ENCODE assay signal across 8 cellular contexts in the genomic region with DNA sequence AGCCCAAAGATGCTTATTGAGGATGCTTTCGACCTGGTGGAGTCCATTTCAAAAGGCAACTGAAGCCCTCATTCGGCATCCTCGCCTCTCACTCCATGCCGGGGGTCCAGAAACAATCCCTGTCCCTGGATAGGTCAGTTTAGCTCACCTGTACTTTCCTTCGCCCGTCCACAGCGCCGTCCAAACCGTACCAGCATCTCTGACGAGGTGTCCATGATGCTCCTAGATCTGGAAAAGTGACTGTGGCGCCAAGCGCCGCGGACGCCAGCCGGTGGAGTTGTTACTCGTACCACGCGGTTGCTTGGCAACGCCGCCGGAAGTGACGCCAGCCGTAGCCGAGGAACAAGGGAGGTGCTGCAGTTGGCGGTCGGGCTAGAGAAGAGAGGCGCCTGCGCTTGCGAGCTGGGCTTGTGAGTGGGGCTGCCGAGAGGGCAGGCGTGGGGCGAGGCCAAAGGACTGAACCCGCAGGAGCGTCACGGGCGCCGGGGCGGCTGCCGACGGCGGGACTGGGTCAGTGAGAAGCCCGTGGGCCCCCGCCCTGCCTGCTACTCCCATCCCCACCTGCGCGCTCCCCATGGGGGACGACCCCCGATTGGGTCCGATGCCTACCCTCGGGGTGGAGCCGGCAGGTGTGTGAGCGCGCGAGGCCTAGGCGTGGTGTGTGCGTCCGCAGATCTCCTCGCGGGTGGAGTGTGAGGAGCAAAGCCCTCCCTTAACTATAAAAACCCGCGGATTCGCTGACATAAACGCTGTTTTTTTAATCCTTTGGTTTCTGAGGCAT. TPM values are rescaled to one million over a fixed set of nuclear protein-coding genes. Genes with fewer than 3 reads are reported as not detected.
DNase-seq lines count a peak whose midpoint lies in the region; ATAC-seq, FAIRE-seq and TF ChIP-seq lines count a peak whose summit lies in the region.

Gene CFAP210 (minus strand): TSS at position 293 of the 781 bp plus-strand sequence. CDS start 78 bp downstream, at position 215.
Gene PHOSPHO2 (plus strand): TSS at position 357 of the 781 bp plus-strand sequence. CDS start 6,503 bp downstream, outside the sequence.

- ATAC-seq in HG02840 (IDR thresholded peaks at IDR 0.05; ENCODE audit: low FRiP score, unreplicated experiment), result peak; percentile 99
- peak; percentile 99 to 100 (median 100) for ATAC-seq in heart left ventricle

- intact Hi-C loops in adrenal gland (cut with DNase I) (no loop called here), heart left ventricle (cut with DNase I) (loop anchor here in 3 of 10 donors (5.0 to 10.0 kb wide), 3 partner anchors 43 to 110 kb away; partner anchors contain the start of genes PPIG (in 2 of the 3) and SSB (in 1 of the 3))

- no peaks in the 10 kb centered on the region for H3K27me3 Mint-ChIP-seq in type B pancreatic cell

- peak within 1 kb of the TSS; percentile 94 for H3K27ac Mint-ChIP-seq in type B pancreatic cell

- peak within 1 kb of the TSS; percentile 94 for H3K4me3 Mint-ChIP-seq in type B pancreatic cell

- no peaks in the 10 kb centered on the region for H3K9me3 ChIP-seq in adrenal gland (replicated peaks in 1 of 3)
- peaks cover 0 to 23% (median 1%) of the 10 kb centered on the region in 12 donors for H3K9me3 ChIP-seq in heart left ventricle
- H3K9me3 ChIP-seq in trophoblast cell (ENCODE audit: insufficient read depth, low read depth, low read length), result no peaks in the 10 kb centered on the region

- peak within 1 kb of the TSS; percentile 94 for H3K18ac ChIP-seq in trophoblast cell (ENCODE audit: low read length)

- peaks cover 5% of the 10 kb centered on the region for H3K9me3 Mint-ChIP-seq in type B pancreatic cell

- peak within 1 kb of the TSS; percentile 79 for H3K14ac ChIP-seq in trophoblast cell (ENCODE audit: low read length)

- H3K23ac ChIP-seq in trophoblast cell (ENCODE audit: low read length), result no peak within 1 kb of the TSS

- TF ChIP-seq CTCF in adrenal gland (IDR thresholded peaks at IDR 0.05), result no peak
- no peak for TF ChIP-seq CTCF in heart left ventricle (IDR thresholded peaks at IDR 0.05)
- TF ChIP-seq CTCF in type B pancreatic cell (conservative IDR thresholded peaks at IDR 0.05), result no peak

- H3K27ac ChIP-seq in adrenal gland, result peak within 1 kb of the TSS in 4 of 5 donors; percentile 20 to 86 (median 52)
- H3K27ac ChIP-seq in heart left ventricle, result peak within 1 kb of the TSS in 11 of 12 donors; percentile 67 to 93 (median 83)
- H3K27ac ChIP-seq in trophoblast cell (ENCODE audit: low read depth, low read length), result peak within 1 kb of the TSS; percentile 73

- H3K4ac ChIP-seq in trophoblast cell (ENCODE audit: low read depth, low read length), result peak within 1 kb of the TSS; percentile 71

- no peak within 1 kb of the TSS for H2BK12ac ChIP-seq in trophoblast cell (ENCODE audit: low read length)

- H3K27me3 ChIP-seq in adrenal gland, result no peaks in the 10 kb centered on the region
- H3K27me3 ChIP-seq in heart left ventricle, result no peaks in the 10 kb centered on the region
- no peaks in the 10 kb centered on the region for H3K27me3 ChIP-seq in trophoblast cell (ENCODE audit: insufficient read depth, low read length)

- peak; percentile 100 for FAIRE-seq in GM12892 (lab: Jason Lieb, UNC)

- H3K4me1 ChIP-seq in adrenal gland (replicated peaks in 1 of 2) (peaks cover 0 to 14% of the 10 kb centered on the region in 2 donors), heart left ventricle (peaks cover 0 to 16% (median 5%) of the 10 kb centered on the region in 12 donors), trophoblast cell (ENCODE audit: control insufficient read depth in 1 of 2, insufficient read depth in 2 of 2, low read length in 2 of 2) (peaks cover 0 to 8% of the 10 kb centered on the region in 2 experiments)

- H4K12ac ChIP-seq in trophoblast cell (ENCODE audit: low read depth, low read length), result peak within 1 kb of the TSS; percentile 87

- H3K36me3 ChIP-seq in adrenal gland (replicated peaks in 1 of 2), result no peaks in the 10 kb centered on the region
- H3K36me3 ChIP-seq in heart left ventricle, result peaks cover 0 to 16% (median 0%) of the 10 kb centered on the region in 9 donors
- peaks cover 0 to 2% of the 10 kb centered on the region in 2 experiments for H3K36me3 ChIP-seq in trophoblast cell (ENCODE audit: control insufficient read depth in 1 of 2, insufficient read depth in 2 of 2, low read length in 2 of 2)

- peak within 1 kb of the TSS; percentile 97 for H2AFZ ChIP-seq in trophoblast cell (ENCODE audit: insufficient read depth, low read length, poor library complexity)

- WGBS in adrenal gland, 4 donors, result 0% methylated on average over 27 to 63 of the region's 63 CpGs
- 0 to 1% (median 0%) methylated on average over 29 to 63 of the region's 63 CpGs for WGBS in heart left ventricle, 4 donors
- WGBS in trophoblast cell (ENCODE audit: extremely low coverage, insufficient coverage, insufficient read length), result no CpG with 5 or more reads among the region's 63 CpGs

- H3K9ac ChIP-seq in trophoblast cell (ENCODE audit: low read length), result peak within 1 kb of the TSS; percentile 77

- peaks cover 3% of the 10 kb centered on the region for H3K79me2 ChIP-seq in trophoblast cell (ENCODE audit: control insufficient read depth, insufficient read depth, low read length, poor library complexity)

- H3K4me3 ChIP-seq in adrenal gland, result peak within 1 kb of the TSS; percentile 30 to 85 (median 43)
- peak within 1 kb of the TSS; percentile 57 to 96 (median 76) for H3K4me3 ChIP-seq in heart left ventricle
- H3K4me3 ChIP-seq in trophoblast cell (ENCODE audit: low read depth, low read length), result peak within 1 kb of the TSS; percentile 88

- TF ChIP-seq POLR2A in GM12892 (IDR thresholded peaks at IDR 0.05; ENCODE audit: low read depth, low read length) (peak; percentile 87), adrenal gland (IDR thresholded peaks at IDR 0.05) (peak; percentile 48 to 71), heart left ventricle (IDR thresholded peaks at IDR 0.05) (peak in 1 of 2 donors; percentile 87)

- H2BK5ac ChIP-seq in trophoblast cell (ENCODE audit: low read depth, low read length, poor library complexity), result peak within 1 kb of the TSS; percentile 60

- peaks cover 8% of the 10 kb centered on the region for H3K36me3 Mint-ChIP-seq in type B pancreatic cell

- peaks cover 12% of the 10 kb centered on the region for H3K4me1 Mint-ChIP-seq in type B pancreatic cell (ENCODE audit: unreplicated experiment)

- peak within 1 kb of the TSS; percentile 74 for H4K91ac ChIP-seq in trophoblast cell (ENCODE audit: low read depth, low read length)

- H4K8ac ChIP-seq in trophoblast cell (ENCODE audit: low read depth, low read length), result peak within 1 kb of the TSS; percentile 92

- no peak within 1 kb of the TSS for H2AK5ac ChIP-seq in trophoblast cell (ENCODE audit: low read length)

- peak within 1 kb of the TSS; percentile 90 for H3K4me2 ChIP-seq in trophoblast cell (ENCODE audit: low read length)

- H2BK120ac ChIP-seq in trophoblast cell (ENCODE audit: insufficient read depth, low read length, poor library complexity), result peak within 1 kb of the TSS; percentile 94

- peaks cover 4% of the 10 kb centered on the region for H3K79me1 ChIP-seq in trophoblast cell (ENCODE audit: low read length)

- DNase-seq in GM12892 (ENCODE audit: insufficient read length) (peak; percentile 88), NCI-H1436 (lab: John Stamatoyannopoulos, UW) (peak; percentile 97), SW480 (ENCODE audit: low spot score) (peak; percentile 96), adrenal gland (peak; percentile 99 to 100 (median 100)), heart left ventricle (peak; percentile 98 to 100 (median 99)), trophoblast cell (peak; percentile 100), type B pancreatic cell (ENCODE audit: extremely low spot score, unreplicated experiment) (peak; percentile 98)

RNA-seq across cellular contexts. Expression of gene CFAP210, which starts in this region (rescaled TPM):
- not detected for polyA plus RNA-seq in GM12892 (2012; ENCODE audit: missing spikeins)
- not detected for total RNA-seq in adrenal gland
- polyA plus RNA-seq in adrenal gland, result under 1 TPM in 2 of 3 donors, not detected in 1; 0.07 to 0.32 TPM
- not detected for total RNA-seq in heart left ventricle
- polyA plus RNA-seq in heart left ventricle, result under 1 TPM in 1 of 2 donors, not detected in 1; 0.11 TPM
- 0.07 and 0.15 TPM in 2 replicates for polyA plus RNA-seq in trophoblast cell (2013)
- 0.19 and 1.4 TPM in 2 replicates for total RNA-seq in type B pancreatic cell (ENCODE audit: low replicate concordance)

RNA-seq across cellular contexts. Expression of gene PHOSPHO2, which starts in this region (rescaled TPM):
- 4.1 TPM for polyA plus RNA-seq in GM12892 (2012; ENCODE audit: missing spikeins)
- total RNA-seq in adrenal gland (1 to 10 TPM in 6 of 8 donors, under 1 TPM in 2; 0.69 to 6.6 (median 2.4) TPM), heart left ventricle (1 to 10 TPM; 1.5 to 5.4 (median 3.0) TPM), type B pancreatic cell (ENCODE audit: low replicate concordance) (8.5 and 11.6 TPM in 2 replicates)
- polyA plus RNA-seq in adrenal gland (1 to 10 TPM in 2 of 3 donors, under 1 TPM in 1; 0.74 to 2.4 (median 2.3) TPM), heart left ventricle (1 to 10 TPM in 1 of 2 donors, under 1 TPM in 1; 0.80 to 2.0 TPM)
- 1.9 TPM in 2 replicates for polyA plus RNA-seq in trophoblast cell (2013)

Comparison
In these comparisons a context has a peak if more than half of its experiments do, and no peak if none do; other contexts are left out.
1. Peak in every context shown above with its lines: DNase-seq, ATAC-seq, H3K4me3 ChIP-seq and H3K27ac ChIP-seq.